Comparison of ENCODE assay signal across 9 cellular contexts in the genomic region with DNA sequence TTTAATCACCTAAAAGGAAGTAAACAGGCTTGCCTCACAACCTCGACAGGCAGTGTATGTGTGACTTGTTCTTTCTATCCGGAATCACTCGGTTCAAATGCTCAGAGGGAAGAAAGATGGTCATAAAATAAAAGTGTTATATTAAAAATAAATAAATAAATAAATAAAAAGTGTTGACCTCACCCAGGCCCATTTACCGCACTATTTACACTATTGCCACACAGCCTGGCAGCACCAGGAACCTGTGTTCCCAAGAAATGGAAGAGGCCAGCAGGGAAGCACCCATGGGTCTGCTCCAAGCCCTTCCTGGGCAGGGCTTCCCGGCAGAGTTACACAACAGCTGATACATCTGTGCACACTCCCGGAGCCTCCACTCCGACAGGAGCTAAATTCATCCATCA.
A peak's percentile ranks its signal among the peaks of the same experiment; 100 is the strongest.
DNase-seq lines count a peak whose midpoint lies in the region; ATAC-seq and TF ChIP-seq lines count a peak whose summit lies in the region.
"Had no signal": no experiment of that assay in that cellular context is flagged by ENCODE, and none has a peak within 500 bp of the region (broad histone marks: within the 10 kb centered on the region; RNA-seq: fewer than 3 reads in every experiment).

No MANE protein-coding gene starts in this region.

- no peak overlapping the region for H3K14ac ChIP-seq in neuronal stem cell (ENCODE audit: low read length)

- BruUV-seq in mammary epithelial cell (replicated peaks; lab: Mats Ljungman, UMichigan) = no TSS peak

- H3K4ac ChIP-seq in neuronal stem cell (ENCODE audit: low read length) = no peak overlapping the region

- peaks cover 61% of the 10 kb centered on the region for H3K79me2 ChIP-seq in mammary epithelial cell (ENCODE audit: insufficient read depth, low read length)

- H3K18ac ChIP-seq in neuronal stem cell (ENCODE audit: low read length) = no peak overlapping the region

- no peak overlapping the region for H2AK5ac ChIP-seq in neuronal stem cell (ENCODE audit: low read depth, low read length)

- H3K23ac ChIP-seq in neuronal stem cell (ENCODE audit: low read depth, low read length, poor library complexity) = no peak overlapping the region

- ATAC-seq in left lobe of liver = peak; percentile 99

- no peak overlapping the region for H4K8ac ChIP-seq in neuronal stem cell (ENCODE audit: low read depth, low read length)

- peak; percentile 41 for DNase-seq in DMS153 (lab: John Stamatoyannopoulos, UW)
- no peak for DNase-seq in DMS153 treated with DMSO at 0.1 percent for 48 hours (lab: John Stamatoyannopoulos, UW; ENCODE audit: unreplicated experiment)
- DNase-seq in mammary epithelial cell = peak; percentile 71
- peak; percentile 89 for DNase-seq in left lobe of liver (ENCODE audit: low spot score)
- DNase-seq in tibial nerve (ENCODE audit: low spot score in 2 of 2) = peak; percentile 71 to 77
- no peak for DNase-seq in activated CD4-positive, alpha-beta T cell treated with anti-CD3 and anti-CD28 coated beads, Interleukin-2, amount 50 U/mL, for 4 hours
- no peak for DNase-seq in neuronal stem cell (ENCODE audit: low spot score)
- DNase-seq in activated CD4-positive, alpha-beta T cell treated with anti-CD3 and anti-CD28 coated beads, Interleukin-2, amount 50 U/mL, for 1 hour = no peak
- DNase-seq: immature natural killer cell had no signal

- intact Hi-C loops in mammary epithelial cell (cut with micrococcal nuclease) = loop anchor here (1.0 kb wide), 2 partner anchors 28 to 129 kb away; no protein-coding TSS in a partner anchor

- peaks cover 25% of the 10 kb centered on the region for H3K4me1 ChIP-seq in mammary epithelial cell (ENCODE audit: insufficient read depth, low read length)
- H3K4me1 ChIP-seq in tibial nerve = peaks cover 0 to 41% (median 2%) of the 10 kb centered on the region in 4 donors
- peaks cover 17 to 65% of the 10 kb centered on the region in 2 donors for H3K4me1 ChIP-seq in neuronal stem cell (ENCODE audit: control insufficient read depth in 2 of 2, insufficient read depth in 1 of 2, low read depth in 1 of 2, low read length in 2 of 2)

- H3K27me3 ChIP-seq in mammary epithelial cell (ENCODE audit: insufficient read depth, low read length) (no peaks in the 10 kb centered on the region), tibial nerve (no peaks in the 10 kb centered on the region), neuronal stem cell (ENCODE audit: control insufficient read depth in 3 of 3, insufficient read depth in 3 of 3, low read depth in 1 of 3, low read length in 3 of 3) (no peaks in the 10 kb centered on the region)

- TF ChIP-seq CTCF in mammary epithelial cell (conservative IDR thresholded peaks at IDR 0.05 in 1 of 2, IDR thresholded peaks at IDR 0.05 in 1 of 2; ENCODE audit: extremely low read depth in 1 of 2, insufficient read depth in 1 of 2, low read depth in 1 of 2, low read length in 2 of 2) = no peak
- no peak for TF ChIP-seq CTCF in tibial nerve (IDR thresholded peaks at IDR 0.05)

- H3K79me1 ChIP-seq in neuronal stem cell (ENCODE audit: low read depth, low read length) = peaks cover 2% of the 10 kb centered on the region

- H3K4me2 ChIP-seq in mammary epithelial cell (ENCODE audit: insufficient read depth, low read depth, low read length) (peak overlapping the region; percentile 83), neuronal stem cell (ENCODE audit: insufficient read depth, low read length, poor library complexity, severe bottlenecking) (no peak overlapping the region)

- no peak overlapping the region for H2BK15ac ChIP-seq in neuronal stem cell (ENCODE audit: low read length)

- TF ChIP-seq POLR2A in tibial nerve (IDR thresholded peaks at IDR 0.05) = no peak

- dilution Hi-C loops in mammary epithelial cell (cut with HindIII; ENCODE audit: low sequenced_read_pairs) = no loop called here

- H3K9ac ChIP-seq in mammary epithelial cell (ENCODE audit: insufficient read depth, low read length) (no peak overlapping the region), neuronal stem cell (ENCODE audit: low read depth, low read length, poor library complexity) (no peak overlapping the region)

- H4K20me1 ChIP-seq in mammary epithelial cell (ENCODE audit: insufficient read depth, low read length) = no peaks in the 10 kb centered on the region

- peak overlapping the region; percentile 73 for H3K27ac ChIP-seq in mammary epithelial cell (ENCODE audit: insufficient read depth, low read depth, low read length)
- peak overlapping the region in 3 of 4 donors; percentile 17 to 67 (median 64) for H3K27ac ChIP-seq in tibial nerve
- no peak overlapping the region for H3K27ac ChIP-seq in neuronal stem cell (replicated peaks; ENCODE audit: low read length)

- H3K4me3 ChIP-seq in mammary epithelial cell (replicated peaks in 1 of 3; ENCODE audit: insufficient read depth in 1 of 3, low read depth in 2 of 3, low read length in 3 of 3) = peak overlapping the region in 2 of 3 experiments; percentile 21 to 29
- peak overlapping the region in 1 of 4 donors; percentile 1 for H3K4me3 ChIP-seq in tibial nerve
- H3K4me3 ChIP-seq in neuronal stem cell (ENCODE audit: low read length in 2 of 2) = no peak overlapping the region

- WGBS in mammary epithelial cell (ENCODE audit: low coverage, missing lambda C conversion rate) = 8% methylated on average over 6 of the region's 7 CpGs
- WGBS in tibial nerve, 2 donors = 47 to 48% methylated on average over 7 of the region's 7 CpGs
- no CpG with 5 or more reads among the region's 7 CpGs for WGBS in neuronal stem cell (ENCODE audit: extremely low coverage in 2 of 2, insufficient read length in 2 of 2, insufficient replicate concordance in 1 of 2), 2 donors

- H3K36me3 ChIP-seq in mammary epithelial cell (ENCODE audit: insufficient read depth, low read length) (no peaks in the 10 kb centered on the region), tibial nerve (no peaks in the 10 kb centered on the region), neuronal stem cell (replicated peaks in 1 of 2; ENCODE audit: control insufficient read depth in 2 of 2, insufficient read depth in 2 of 2, low read length in 2 of 2) (peaks cover 0 to 8% of the 10 kb centered on the region in 2 donors)

- H2AFZ ChIP-seq in mammary epithelial cell (ENCODE audit: low read depth, low read length) = no peak overlapping the region
- no peak overlapping the region for H2AFZ ChIP-seq in neuronal stem cell (ENCODE audit: low read length)

- H2BK12ac ChIP-seq in neuronal stem cell (ENCODE audit: low read length) = no peak overlapping the region

- CTCF ChIA-PET in mammary epithelial cell (lab: Charles Lee; ENCODE audit: low non-redundant PET) = interaction anchor here (0.6 kb wide), 1 partner anchor 1788 kb away, joined by 5 read pairs; no protein-coding TSS in a partner anchor

- in situ Hi-C loops in mammary epithelial cell (cut with MboI; ENCODE audit: low sequenced_read_pairs in 2 of 2) = no loop called here

- no peak overlapping the region for H4K91ac ChIP-seq in neuronal stem cell (ENCODE audit: low read depth, low read length, poor library complexity)

- TF ChIP-seq EP300 in tibial nerve (IDR thresholded peaks at IDR 0.05) = peak in 1 of 2 donors; percentile 80

- H2BK120ac ChIP-seq in neuronal stem cell (ENCODE audit: low read depth, low read length) = no peak overlapping the region

- no peak overlapping the region for H2BK5ac ChIP-seq in neuronal stem cell (ENCODE audit: low read length)

- H3K9me3 ChIP-seq in mammary epithelial cell (replicated peaks; ENCODE audit: insufficient read depth, low read length) (no peaks in the 10 kb centered on the region), tibial nerve (no peaks in the 10 kb centered on the region), neuronal stem cell (replicated peaks in 1 of 2; ENCODE audit: control insufficient read depth in 2 of 2, insufficient read depth in 1 of 2, low read depth in 1 of 2, low read length in 2 of 2) (no peaks in the 10 kb centered on the region)

Comparison
In these comparisons a context has a peak if more than half of its experiments do, and no peak if none do; other contexts are left out.
1. DNase-seq: peak in DMS153 (single experiment), mammary epithelial cell (single experiment), left lobe of liver (single experiment) and tibial nerve (2 of 2); none in DMS153 treated with DMSO at 0.1 percent for 48 hours (single experiment), activated CD4-positive, alpha-beta T cell treated with anti-CD3 and anti-CD28 coated beads, Interleukin-2, amount 50 U/mL, for 4 hours (0 of 2), neuronal stem cell (single experiment) and activated CD4-positive, alpha-beta T cell treated with anti-CD3 and anti-CD28 coated beads, Interleukin-2, amount 50 U/mL, for 1 hour (single experiment).
2. H3K4me3 ChIP-seq: peak in mammary epithelial cell (2 of 3); none in neuronal stem cell (0 of 2).